12 cellular contexts compared by ENCODE assay signal in the genomic region with DNA sequence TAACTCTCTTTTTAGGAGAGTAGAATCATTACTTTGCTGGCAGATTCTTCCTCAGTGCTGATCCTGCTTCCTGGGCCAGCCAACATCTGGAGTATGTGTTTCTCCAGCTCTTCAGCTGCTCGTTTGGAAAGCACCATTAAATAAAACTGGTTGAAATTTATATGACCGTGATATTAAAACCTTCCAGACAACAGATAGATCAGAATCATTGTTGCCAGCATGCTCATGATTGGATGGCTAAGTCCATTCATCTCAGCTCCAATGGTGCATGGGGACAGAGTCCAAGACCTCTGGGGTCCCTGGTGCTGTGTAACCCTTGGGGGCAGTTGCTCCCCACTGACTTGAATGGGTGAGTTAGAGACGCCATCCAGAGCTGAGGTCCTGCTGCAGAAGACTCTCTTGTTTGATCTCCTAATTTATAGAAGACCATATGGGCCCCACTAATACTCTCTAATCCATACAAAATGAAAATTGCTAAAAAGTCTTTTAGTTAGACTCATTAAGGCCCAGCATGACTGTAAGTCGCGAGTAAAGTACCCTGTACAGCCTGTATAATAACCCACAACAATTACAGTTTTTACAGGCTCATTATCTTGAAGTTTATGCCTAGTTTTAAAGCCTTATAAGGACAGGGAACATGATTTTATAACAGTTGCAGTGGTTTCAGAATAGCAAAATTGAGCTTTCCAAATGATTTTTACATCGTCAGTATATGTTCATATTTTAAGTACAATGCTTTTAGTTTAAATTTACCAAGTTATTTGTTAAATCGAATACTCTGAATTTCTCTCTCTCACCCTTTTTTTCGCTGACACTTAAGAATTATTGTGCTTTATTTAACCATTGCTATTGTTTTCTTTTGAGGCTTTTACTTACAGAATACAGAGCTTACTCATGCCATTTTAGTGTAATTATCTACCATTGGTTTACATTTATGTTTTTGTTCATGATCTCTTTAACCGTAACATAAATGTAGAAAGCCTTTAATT. TPM values are rescaled to one million over a fixed set of nuclear protein-coding genes. Genes with fewer than 3 reads are reported as not detected.
DNase-seq lines count a peak whose midpoint lies in the region; ATAC-seq and TF ChIP-seq lines count a peak whose summit lies in the region.
"Had no signal": no experiment of that assay in that cellular context is flagged by ENCODE, and none has a peak within 500 bp of the region (broad histone marks: within the 10 kb centered on the region; RNA-seq: fewer than 3 reads in every experiment).

No MANE protein-coding gene starts in this region.

- WGBS in endodermal cell (ENCODE audit: insufficient coverage in 1 of 2, insufficient read length in 1 of 2), 2 experiments = 94 to 96% methylated on average over 4 to 9 of the region's 9 CpGs
- 93 to 100% methylated on average over 3 of the region's 9 CpGs for WGBS in mesodermal cell (ENCODE audit: insufficient coverage in 2 of 2), 2 experiments

- H3K9me3 ChIP-seq in endodermal cell (ENCODE audit: control insufficient read depth, low read length) (peaks cover 16% of the 10 kb centered on the region), mesodermal cell (ENCODE audit: control insufficient read depth, low read length) (peaks cover 4% of the 10 kb centered on the region), vagina (no peaks in the 10 kb centered on the region)

- H3K36me3 ChIP-seq in endodermal cell (ENCODE audit: control insufficient read depth, insufficient read depth, low read length) (no peaks in the 10 kb centered on the region), mesodermal cell (ENCODE audit: control insufficient read depth, insufficient read depth, low read length) (peaks cover 4% of the 10 kb centered on the region), vagina (no peaks in the 10 kb centered on the region)

- no peak for TF ChIP-seq POLR2A in vagina (IDR thresholded peaks at IDR 0.05)

- peaks cover 9% of the 10 kb centered on the region for H3K4me1 Mint-ChIP-seq in activated T-cell treated with anti-CD3 and anti-CD28 coated beads, Interleukin-2, amount 50 U/mL, for 72 hours (ENCODE audit: low read depth)
- peaks cover 8% of the 10 kb centered on the region for H3K4me1 Mint-ChIP-seq in endodermal cell
- H3K4me1 Mint-ChIP-seq in activated T-cell treated with anti-CD3 and anti-CD28 coated beads, Interleukin-2, amount 50 U/mL, for 24 hours (ENCODE audit: low read depth) = peaks cover 9% of the 10 kb centered on the region
- H3K4me1 Mint-ChIP-seq in activated CD8-positive, alpha-beta T cell treated with anti-CD3 and anti-CD28 coated beads for 36 hours (ENCODE audit: low read depth) = peaks cover 8% of the 10 kb centered on the region

- peak overlapping the region; percentile 34 for H3K27ac Mint-ChIP-seq in activated T-cell treated with anti-CD3 and anti-CD28 coated beads, Interleukin-2, amount 50 U/mL, for 72 hours
- peak overlapping the region; percentile 44 for H3K27ac Mint-ChIP-seq in endodermal cell
- H3K27ac Mint-ChIP-seq in activated T-cell treated with anti-CD3 and anti-CD28 coated beads, Interleukin-2, amount 50 U/mL, for 24 hours = no peak overlapping the region
- H3K27ac Mint-ChIP-seq in activated CD8-positive, alpha-beta T cell treated with anti-CD3 and anti-CD28 coated beads for 36 hours = no peak overlapping the region

- H3K9ac ChIP-seq in endodermal cell (ENCODE audit: extremely low read depth, low read length, poor library complexity, severe bottlenecking) = no peak overlapping the region

- peaks cover 4% of the 10 kb centered on the region for H3K4me1 ChIP-seq in endodermal cell (ENCODE audit: control insufficient read depth, insufficient read depth, low read length)
- peaks cover 37% of the 10 kb centered on the region for H3K4me1 ChIP-seq in mesodermal cell (ENCODE audit: control insufficient read depth, insufficient read depth, low read length, poor library complexity, severe bottlenecking)
- H3K4me1 ChIP-seq in vagina = peaks cover 25% of the 10 kb centered on the region

- H3K27me3 Mint-ChIP-seq in activated T-cell treated with anti-CD3 and anti-CD28 coated beads, Interleukin-2, amount 50 U/mL, for 72 hours (ENCODE audit: low read depth) = no peaks in the 10 kb centered on the region
- H3K27me3 Mint-ChIP-seq in endodermal cell (ENCODE audit: insufficient read depth) = no peaks in the 10 kb centered on the region
- peaks cover 3% of the 10 kb centered on the region for H3K27me3 Mint-ChIP-seq in activated T-cell treated with anti-CD3 and anti-CD28 coated beads, Interleukin-2, amount 50 U/mL, for 24 hours
- H3K27me3 Mint-ChIP-seq in activated CD8-positive, alpha-beta T cell treated with anti-CD3 and anti-CD28 coated beads for 36 hours = no peaks in the 10 kb centered on the region

- H3K36me3 Mint-ChIP-seq in activated T-cell treated with anti-CD3 and anti-CD28 coated beads, Interleukin-2, amount 50 U/mL, for 72 hours (ENCODE audit: insufficient read depth in 2 of 2) = peaks cover 0 to 2% of the 10 kb centered on the region in 2 donors
- H3K36me3 Mint-ChIP-seq in endodermal cell (ENCODE audit: low read depth) = peaks cover 57% of the 10 kb centered on the region
- no peaks in the 10 kb centered on the region for H3K36me3 Mint-ChIP-seq in activated T-cell treated with anti-CD3 and anti-CD28 coated beads, Interleukin-2, amount 50 U/mL, for 24 hours (ENCODE audit: low read depth)
- H3K36me3 Mint-ChIP-seq in activated CD8-positive, alpha-beta T cell treated with anti-CD3 and anti-CD28 coated beads for 36 hours (ENCODE audit: low read depth) = no peaks in the 10 kb centered on the region

- H3K9me3 Mint-ChIP-seq in activated T-cell treated with anti-CD3 and anti-CD28 coated beads, Interleukin-2, amount 50 U/mL, for 72 hours = no peaks in the 10 kb centered on the region
- no peaks in the 10 kb centered on the region for H3K9me3 Mint-ChIP-seq in endodermal cell
- no peaks in the 10 kb centered on the region for H3K9me3 Mint-ChIP-seq in activated T-cell treated with anti-CD3 and anti-CD28 coated beads, Interleukin-2, amount 50 U/mL, for 24 hours
- no peaks in the 10 kb centered on the region for H3K9me3 Mint-ChIP-seq in activated CD8-positive, alpha-beta T cell treated with anti-CD3 and anti-CD28 coated beads for 36 hours

- CTCF ChIA-PET in activated CD8-positive, alpha-beta T cell treated with anti-CD3 and anti-CD28 coated beads for 36 hours (lab: Charles Lee) = interaction anchor here (1.2 kb wide), 1 partner anchor 13 kb away, joined by 3 read pairs; no protein-coding TSS in a partner anchor

- no peak overlapping the region for H3K4me3 ChIP-seq in endodermal cell (ENCODE audit: low read length)
- H3K4me3 ChIP-seq in mesodermal cell (ENCODE audit: extremely low read depth, insufficient read depth, low read length, poor library complexity, severe bottlenecking) = no peak overlapping the region
- no peak overlapping the region for H3K4me3 ChIP-seq in vagina

- no peak for ATAC-seq in activated T-cell treated with anti-CD3 and anti-CD28 coated beads, Interleukin-2, amount 50 U/mL, for 72 hours (replicated peaks in 1 of 2)
- ATAC-seq in activated CD8-positive, alpha-beta T cell treated with anti-CD3 and anti-CD28 coated beads for 36 hours = no peak
- ATAC-seq: activated CD4-positive, CD25-positive, alpha-beta regulatory T cell treated with anti-CD3 and anti-CD28 coated beads, Interleukin-2, amount 50 U/mL, for 24 hours had no signal

- H3K4me3 Mint-ChIP-seq in activated T-cell treated with anti-CD3 and anti-CD28 coated beads, Interleukin-2, amount 50 U/mL, for 72 hours = no peak overlapping the region
- H3K4me3 Mint-ChIP-seq in endodermal cell = no peak overlapping the region
- no peak overlapping the region for H3K4me3 Mint-ChIP-seq in activated T-cell treated with anti-CD3 and anti-CD28 coated beads, Interleukin-2, amount 50 U/mL, for 24 hours
- H3K4me3 Mint-ChIP-seq in activated CD8-positive, alpha-beta T cell treated with anti-CD3 and anti-CD28 coated beads for 36 hours = no peak overlapping the region

- H3K27me3 ChIP-seq in endodermal cell (ENCODE audit: control insufficient read depth, insufficient read depth, low read length, poor library complexity, severe bottlenecking) (no peaks in the 10 kb centered on the region), vagina (no peaks in the 10 kb centered on the region)

- POLR2A ChIA-PET in activated CD8-positive, alpha-beta T cell treated with anti-CD3 and anti-CD28 coated beads for 36 hours (lab: Charles Lee) = interaction anchor here (1.6 kb wide), 1 partner anchor 13 kb away, joined by 4 read pairs; no protein-coding TSS in a partner anchor

- intact Hi-C loops in vagina (cut with DNase I) = no loop called here
- intact Hi-C loops in activated CD8-positive, alpha-beta T cell treated with anti-CD3 and anti-CD28 coated beads for 36 hours (cut with micrococcal nuclease) = no loop called here

- no peak for DNase-seq in activated T-cell treated with anti-CD3 and anti-CD28 coated beads, Interleukin-2, amount 50 U/mL, for 72 hours
- no peak for DNase-seq in activated T-cell treated with anti-CD3 and anti-CD28 coated beads, Interleukin-2, amount 50 U/mL, for 48 hours
- no peak for DNase-seq in endodermal cell
- DNase-seq in vagina (ENCODE audit: extremely low spot score in 2 of 2) = no peak
- DNase-seq in activated T-cell treated with anti-CD3 and anti-CD28 coated beads, Interleukin-2, amount 50 U/mL, for 24 hours = no peak
- no peak for DNase-seq in activated CD8-positive, alpha-beta T cell treated with anti-CD3 and anti-CD28 coated beads for 36 hours
- no peak for DNase-seq in HT-29 (ENCODE audit: low spot score)
- DNase-seq: 8988T; dermis blood vessel endothelial cell; stimulated activated naive CD4-positive, alpha-beta T cell had no signal

- no peak for TF ChIP-seq CTCF in endodermal cell (conservative IDR thresholded peaks at IDR 0.05)
- no peak for TF ChIP-seq CTCF in vagina (IDR thresholded peaks at IDR 0.05)
- TF ChIP-seq CTCF in activated CD8-positive, alpha-beta T cell treated with anti-CD3 and anti-CD28 coated beads for 36 hours (IDR thresholded peaks at IDR 0.05) = no peak

- H3K27ac ChIP-seq in endodermal cell (ENCODE audit: low read depth, low read length) = no peak overlapping the region
- H3K27ac ChIP-seq in mesodermal cell (ENCODE audit: low read depth, low read length, severe bottlenecking) = peak overlapping the region; percentile 52
- H3K27ac ChIP-seq in vagina = peak overlapping the region; percentile 74

RNA-seq across cellular contexts. Expression of a gene that starts 60.0 kb away (rescaled TPM):
- 10 to 100 TPM in 1 of 2 donors, 1 to 10 TPM in 1; 5.5 to 15.0 TPM for total RNA-seq in activated T-cell treated with anti-CD3 and anti-CD28 coated beads, Interleukin-2, amount 50 U/mL, for 72 hours
- total RNA-seq in endodermal cell = 10 to 100 TPM in 1 of 2 donors, 1 to 10 TPM in 1; 9.9 to 16.7 TPM
- polyA plus RNA-seq in endodermal cell (2013, experiment 1 of 2) = 4.5 TPM
- polyA plus RNA-seq in endodermal cell (2013, experiment 2 of 2) = 4.3 TPM
- polyA plus RNA-seq in mesodermal cell (2013, experiment 1 of 2) = 5.5 TPM
- polyA plus RNA-seq in mesodermal cell (2013, experiment 2 of 2) = 4.6 TPM
- 39.3 TPM for total RNA-seq in vagina
- 1 to 10 TPM; 1.8 to 2.0 TPM for total RNA-seq in activated CD8-positive, alpha-beta T cell treated with anti-CD3 and anti-CD28 coated beads for 36 hours
- 37.0 and 45.9 TPM in 2 replicates for total RNA-seq in HT-29 (2014; rRNA removed; shearing (Covaris generic))

Comparison
In these comparisons a context has a peak if more than half of its experiments do, and no peak if none do; other contexts are left out.
1. H3K27ac Mint-ChIP-seq: peak in activated T-cell treated with anti-CD3 and anti-CD28 coated beads, Interleukin-2, amount 50 U/mL, for 72 hours (single experiment) and endodermal cell (single experiment); none in activated T-cell treated with anti-CD3 and anti-CD28 coated beads, Interleukin-2, amount 50 U/mL, for 24 hours (single experiment) and activated CD8-positive, alpha-beta T cell treated with anti-CD3 and anti-CD28 coated beads for 36 hours (single experiment).